1 cellular context compared by ENCODE assay signal in the genomic region with DNA sequence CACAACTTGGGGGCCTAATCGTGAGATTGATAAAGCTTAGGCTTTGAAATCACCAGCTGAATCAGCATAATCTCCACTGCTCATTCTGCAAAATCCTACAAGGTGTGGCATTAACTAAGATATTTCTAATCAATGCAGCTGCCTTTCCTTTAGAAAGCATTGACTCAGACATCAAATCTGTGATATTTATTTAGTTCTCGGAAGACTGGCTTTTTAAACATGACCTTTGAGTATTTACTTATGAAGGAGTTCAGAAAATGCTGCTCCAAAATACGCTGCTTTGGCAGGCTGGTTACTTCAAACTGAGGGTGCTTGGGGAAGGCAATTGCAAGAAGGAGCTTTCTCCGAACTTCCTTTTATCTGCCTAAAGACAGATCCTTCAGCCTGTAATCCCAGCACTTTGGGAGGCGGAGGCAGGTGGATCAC.
A peak's percentile ranks its signal among the peaks of the same experiment; 100 is the strongest.
TF ChIP-seq lines count a peak whose summit lies in the region.

No MANE protein-coding gene starts in this region.

TF ChIP-seq in HepG2, 621 proteins besides CTCF, POLR2A, EP300 and RAD21 (continued from another document):
- TF ChIP-seq, protein P1, sequence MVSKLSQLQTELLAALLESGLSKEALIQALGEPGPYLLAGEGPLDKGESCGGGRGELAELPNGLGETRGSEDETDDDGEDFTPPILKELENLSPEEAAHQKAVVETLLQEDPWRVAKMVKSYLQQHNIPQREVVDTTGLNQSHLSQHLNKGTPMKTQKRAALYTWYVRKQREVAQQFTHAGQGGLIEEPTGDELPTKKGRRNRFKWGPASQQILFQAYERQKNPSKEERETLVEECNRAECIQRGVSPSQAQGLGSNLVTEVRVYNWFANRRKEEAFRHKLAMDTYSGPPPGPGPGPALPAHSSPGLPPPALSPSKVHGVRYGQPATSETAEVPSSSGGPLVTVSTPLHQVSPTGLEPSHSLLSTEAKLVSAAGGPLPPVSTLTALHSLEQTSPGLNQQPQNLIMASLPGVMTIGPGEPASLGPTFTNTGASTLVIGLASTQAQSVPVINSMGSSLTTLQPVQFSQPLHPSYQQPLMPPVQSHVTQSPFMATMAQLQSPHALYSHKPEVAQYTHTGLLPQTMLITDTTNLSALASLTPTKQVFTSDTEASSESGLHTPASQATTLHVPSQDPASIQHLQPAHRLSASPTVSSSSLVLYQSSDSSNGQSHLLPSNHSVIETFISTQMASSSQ (IDR thresholded peaks at IDR 0.05; ENCODE audit: low read depth) = peak; percentile 52; the same call in 1 of the 2 replicates
- TF ChIP-seq, protein P1 (CRISPR knock-in tag; IDR thresholded peaks at IDR 0.05; ENCODE audit: borderline replicate concordance) = no peak
- no peak for TF ChIP-seq NFKB2 (CRISPR knock-in tag; IDR thresholded peaks at IDR 0.05; ENCODE audit: borderline replicate concordance)
- no peak for TF ChIP-seq ZNF180 (CRISPR knock-in tag; IDR thresholded peaks at IDR 0.05; ENCODE audit: borderline replicate concordance, low read depth)
- TF ChIP-seq, protein P2, sequence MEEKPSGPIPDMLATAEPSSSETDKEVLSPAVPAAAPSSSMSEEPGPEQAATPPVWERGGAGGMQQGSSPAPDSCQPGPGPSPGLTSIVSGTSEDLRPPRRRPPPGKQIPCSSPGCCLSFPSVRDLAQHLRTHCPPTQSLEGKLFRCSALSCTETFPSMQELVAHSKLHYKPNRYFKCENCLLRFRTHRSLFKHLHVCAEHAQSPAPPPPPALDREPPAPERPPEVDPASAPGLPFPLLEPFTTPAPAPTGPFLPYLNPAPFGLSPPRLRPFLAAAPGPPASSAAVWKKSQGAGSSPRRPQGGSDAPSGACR (CRISPR knock-in tag; IDR thresholded peaks at IDR 0.05) = no peak
- no peak for TF ChIP-seq KLF12 (CRISPR knock-in tag; IDR thresholded peaks at IDR 0.05; ENCODE audit: borderline replicate concordance)
- TF ChIP-seq ZNF737 (CRISPR knock-in tag; IDR thresholded peaks at IDR 0.05; ENCODE audit: borderline replicate concordance) = no peak
- TF ChIP-seq, protein P3, sequence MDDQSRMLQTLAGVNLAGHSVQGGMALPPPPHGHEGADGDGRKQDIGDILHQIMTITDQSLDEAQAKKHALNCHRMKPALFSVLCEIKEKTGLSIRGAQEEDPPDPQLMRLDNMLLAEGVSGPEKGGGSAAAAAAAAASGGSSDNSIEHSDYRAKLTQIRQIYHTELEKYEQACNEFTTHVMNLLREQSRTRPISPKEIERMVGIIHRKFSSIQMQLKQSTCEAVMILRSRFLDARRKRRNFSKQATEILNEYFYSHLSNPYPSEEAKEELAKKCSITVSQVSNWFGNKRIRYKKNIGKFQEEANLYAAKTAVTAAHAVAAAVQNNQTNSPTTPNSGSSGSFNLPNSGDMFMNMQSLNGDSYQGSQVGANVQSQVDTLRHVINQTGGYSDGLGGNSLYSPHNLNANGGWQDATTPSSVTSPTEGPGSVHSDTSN (CRISPR knock-in tag; IDR thresholded peaks at IDR 0.05; ENCODE audit: borderline replicate concordance) = no peak
- TF ChIP-seq RAD51 (IDR thresholded peaks at IDR 0.05; ENCODE audit: borderline replicate concordance) = no peak
- TF ChIP-seq NR2F6 (IDR thresholded peaks at IDR 0.05) = peak; percentile 82
- TF ChIP-seq NR2F6 (CRISPR knock-in tag; IDR thresholded peaks at IDR 0.05) = peak; percentile 74
- 0 out of 2 replicates have a peak, but pooled peaks have one; percentile 16 for TF ChIP-seq GATAD1 (CRISPR knock-in tag; IDR thresholded peaks at IDR 0.05)
- no peak for TF ChIP-seq EZH2 (conservative IDR thresholded peaks at IDR 0.05; ENCODE audit: low read depth, low read length)
- TF ChIP-seq RCOR2 (CRISPR knock-in tag; IDR thresholded peaks at IDR 0.05) = peak; percentile 69; the same call in 1 of the 2 replicates
- TF ChIP-seq RFX5 (IDR thresholded peaks at IDR 0.05; ENCODE audit: low read depth, low read length) = no peak
- peak; percentile 73 for TF ChIP-seq FOXA1 (IDR thresholded peaks at IDR 0.05)
- TF ChIP-seq FOXA1 (CRISPR knock-in tag; IDR thresholded peaks at IDR 0.05) = peak; percentile 73
- TF ChIP-seq ZC3H13 (CRISPR knock-in tag; IDR thresholded peaks at IDR 0.05) = no peak
- peak; percentile 76 for TF ChIP-seq HDAC2 (CRISPR knock-in tag; IDR thresholded peaks at IDR 0.05)
- peak; percentile 84 for TF ChIP-seq GATAD2A (CRISPR knock-in tag; IDR thresholded peaks at IDR 0.05)
- no peak for TF ChIP-seq ZFP37 (CRISPR knock-in tag; IDR thresholded peaks at IDR 0.05; ENCODE audit: borderline replicate concordance)
- no peak for TF ChIP-seq GABPB1 (CRISPR knock-in tag; IDR thresholded peaks at IDR 0.05)
- no peak for TF ChIP-seq ZNF607 (CRISPR knock-in tag; IDR thresholded peaks at IDR 0.05; ENCODE audit: borderline replicate concordance)
- peak; percentile 74 for TF ChIP-seq NCOA2 (CRISPR knock-in tag; IDR thresholded peaks at IDR 0.05)
- peak; percentile 64 for TF ChIP-seq HMG20B (CRISPR knock-in tag; conservative IDR thresholded peaks at IDR 0.05)
- TF ChIP-seq ARHGAP35 (CRISPR knock-in tag; IDR thresholded peaks at IDR 0.05; ENCODE audit: borderline replicate concordance) = no peak
- no peak for TF ChIP-seq FOXC1 (CRISPR knock-in tag; IDR thresholded peaks at IDR 0.05; ENCODE audit: borderline replicate concordance)
- 0 out of 2 replicates have a peak, but pooled peaks have one; percentile 16 for TF ChIP-seq KAT8 (CRISPR knock-in tag; IDR thresholded peaks at IDR 0.05)
- TF ChIP-seq NAIF1 (CRISPR knock-in tag; IDR thresholded peaks at IDR 0.05; ENCODE audit: borderline replicate concordance) = no peak
- TF ChIP-seq HNF4G (IDR thresholded peaks at IDR 0.05; ENCODE audit: borderline replicate concordance, low read depth, low read length) = peak; percentile 59; the same call in 1 of the 2 replicates
- no peak; the same call in 1 of the 2 replicates for TF ChIP-seq HNF4G (CRISPR knock-in tag; IDR thresholded peaks at IDR 0.05; ENCODE audit: borderline replicate concordance, low read depth)
- TF ChIP-seq FOXA3 (CRISPR knock-in tag; IDR thresholded peaks at IDR 0.05) = peak; percentile 82
- TF ChIP-seq MAFK (conservative IDR thresholded peaks at IDR 0.05 in 1 of 2, IDR thresholded peaks at IDR 0.05 in 1 of 2; ENCODE audit: low read length in 2 of 2) = peak; percentile 95
